In genomic region chrX:65688403-65688881, GRCh38 we compare ENCODE assay signal across 8 cellular contexts. TPM values are rescaled to one million over a fixed set of nuclear protein-coding genes. Genes with fewer than 3 reads are reported as not detected.
A peak's percentile ranks its signal among the peaks of the same experiment; 100 is the strongest.
DNase-seq lines count a peak whose midpoint lies in the region; ATAC-seq and TF ChIP-seq lines count a peak whose summit lies in the region.

No MANE protein-coding gene starts in this region.

- no peaks in the 10 kb centered on the region for H3K9me3 Mint-ChIP-seq in activated naive CD8-positive, alpha-beta T cell (ENCODE audit: low read depth)

- H3K4me3 Mint-ChIP-seq in activated naive CD8-positive, alpha-beta T cell: peak overlapping the region; percentile 62

- H3K27me3 Mint-ChIP-seq in activated naive CD8-positive, alpha-beta T cell: no peaks in the 10 kb centered on the region

- H3K4me1 ChIP-seq in BLaER1 treated with 17β-estradiol and CSF1 and Interleukin-3, amounts not matched to agents 10 nM and 100 nM: peaks cover 55 to 100% (median 94%) of the 10 kb centered on the region in 10 experiments

- H3K27ac ChIP-seq in BLaER1 treated with 17β-estradiol and CSF1 and Interleukin-3, amounts not matched to agents 10 nM and 100 nM: peak overlapping the region in 9 of 11 experiments; percentile 8 to 59 (median 31); a peak in 12 of 22 replicates

- H4K20me1 ChIP-seq in BLaER1 treated with 17β-estradiol and CSF1 and Interleukin-3, amounts not matched to agents 10 nM and 100 nM: peaks cover 83 to 100% (median 91%) of the 10 kb centered on the region in 11 experiments

- H3K27me3 ChIP-seq in BLaER1 treated with 17β-estradiol and CSF1 and Interleukin-3, amounts not matched to agents 10 nM and 100 nM: peaks cover 0 to 31% (median 10%) of the 10 kb centered on the region in 11 experiments; a peak in 7 of 22 replicates

- H3K9me3 ChIP-seq in BLaER1 treated with 17β-estradiol and CSF1 and Interleukin-3, amounts not matched to agents 10 nM and 100 nM (replicated peaks in 1 of 11): no peaks in the 10 kb centered on the region

- H3K4me2 ChIP-seq in BLaER1 treated with 17β-estradiol and CSF1 and Interleukin-3, amounts not matched to agents 10 nM and 100 nM: peak overlapping the region; percentile 34 to 96 (median 61)

- no peak for TF ChIP-seq CTCF in omental fat pad (IDR thresholded peaks at IDR 0.05)

- H3K27ac Mint-ChIP-seq in activated naive CD8-positive, alpha-beta T cell: peak overlapping the region; percentile 97

- DNase-seq in GM19238 (ENCODE audit: insufficient read length, low spot score): peak; percentile 60
- no peak for DNase-seq in omental fat pad (ENCODE audit: low spot score)
- no peak for DNase-seq in NCI-H1105 (lab: John Stamatoyannopoulos, UW)
- no peak for DNase-seq in SK-N-DZ (ENCODE audit: low spot score)
- no peak for DNase-seq in stimulated activated CD4-positive, alpha-beta T cell treated with anti-CD3 and anti-CD28 coated beads, Interleukin-4, amount 100 ng/mL, for 24 hours

- H3K9ac ChIP-seq in BLaER1 treated with 17β-estradiol and CSF1 and Interleukin-3, amounts not matched to agents 10 nM and 100 nM: peak overlapping the region in 3 of 11 experiments; percentile 11 to 26 (median 20); a peak in 4 of 22 replicates

- peaks cover 0 to 60% (median 28%) of the 10 kb centered on the region in 11 experiments; a peak in 16 of 22 replicates for H3K36me3 ChIP-seq in BLaER1 treated with 17β-estradiol and CSF1 and Interleukin-3, amounts not matched to agents 10 nM and 100 nM

- H3K4me1 Mint-ChIP-seq in activated naive CD8-positive, alpha-beta T cell (ENCODE audit: low read depth): peaks cover 87% of the 10 kb centered on the region

- peak; percentile 95 for ATAC-seq in HG03175 (IDR thresholded peaks at IDR 0.05; ENCODE audit: unreplicated experiment)
- peak; percentile 59 for ATAC-seq in omental fat pad (ENCODE audit: low FRiP score)

- no peak overlapping the region for H3K4me3 ChIP-seq in BLaER1 treated with 17β-estradiol and CSF1 and Interleukin-3, amounts not matched to agents 10 nM and 100 nM

- H3K36me3 Mint-ChIP-seq in activated naive CD8-positive, alpha-beta T cell: peaks cover 13% of the 10 kb centered on the region

RNA-seq across cellular contexts. Expression of gene MSN, which starts 21.0 kb away (rescaled TPM):
- 100 to 1,000 TPM; 166 to 412 (median 274) TPM for total RNA-seq in omental fat pad
- polyA plus RNA-seq in SK-N-DZ (2014; cell fraction: cytosol; rRNA removed): 0.22 and 0.32 TPM in 2 replicates
- 0.17 TPM in 1 of 2 replicates, not detected in the other for polyA plus RNA-seq in SK-N-DZ (2014; cell fraction: nucleus; rRNA removed)
